In genomic region chr2:158174495-158174894, GRCh38 we compare ENCODE assay signal across 26 cellular contexts.
"Had no signal": no experiment of that assay in that cellular context is flagged by ENCODE, and none has a peak within 500 bp of the region (broad histone marks: within the 10 kb centered on the region; RNA-seq: fewer than 3 reads in every experiment).

No MANE protein-coding gene starts in this region.

- H3K9ac ChIP-seq: KMS-11, SK-N-SH had no signal

- H3K4me3 ChIP-seq: adrenal gland, SJCRH30 had no signal

- H3K4me2 ChIP-seq: KMS-11, SK-N-SH had no signal

- H3K36me3 Mint-ChIP-seq: activated naive CD8-positive, alpha-beta T cell treated with anti-CD3 and anti-CD28 coated beads, Interleukin-2, amount 10 ng/mL, durations not matched to agents 7 days and 5 days had no signal

- H3K4me1 ChIP-seq: adrenal gland, SJCRH30 had no signal

- H3K4me1 Mint-ChIP-seq: activated naive CD8-positive, alpha-beta T cell treated with anti-CD3 and anti-CD28 coated beads, Interleukin-2, amount 10 ng/mL, durations not matched to agents 7 days and 5 days had no signal

- H3K27me3 ChIP-seq: adrenal gland, SJCRH30 had no signal

- H3K9me3 Mint-ChIP-seq: activated CD8-positive, alpha-beta T cell treated with anti-CD3 and anti-CD28 coated beads for 36 hours; activated naive CD8-positive, alpha-beta T cell treated with anti-CD3 and anti-CD28 coated beads, Interleukin-2, amount 10 ng/mL, durations not matched to agents 7 days and 5 days; activated T-cell treated with anti-CD3 and anti-CD28 coated beads, Interleukin-2, amount 50 U/mL, for 72 hours had no signal

- H3K9me3 ChIP-seq: adrenal gland, SJCRH30, SK-N-SH had no signal

- H3K36me3 ChIP-seq: adrenal gland, SJCRH30, WERI-Rb-1 had no signal

- H3K27ac Mint-ChIP-seq: activated CD8-positive, alpha-beta T cell treated with anti-CD3 and anti-CD28 coated beads for 36 hours; activated naive CD8-positive, alpha-beta T cell treated with anti-CD3 and anti-CD28 coated beads, Interleukin-2, amount 10 ng/mL, durations not matched to agents 7 days and 5 days; activated T-cell treated with anti-CD3 and anti-CD28 coated beads, Interleukin-2, amount 50 U/mL, for 72 hours had no signal

- H3K4me3 Mint-ChIP-seq: activated CD8-positive, alpha-beta T cell treated with anti-CD3 and anti-CD28 coated beads for 36 hours; activated naive CD8-positive, alpha-beta T cell treated with anti-CD3 and anti-CD28 coated beads, Interleukin-2, amount 10 ng/mL, durations not matched to agents 7 days and 5 days; activated T-cell treated with anti-CD3 and anti-CD28 coated beads, Interleukin-2, amount 50 U/mL, for 72 hours had no signal

- DNase-seq: activated CD4-positive, alpha-beta T cell treated with anti-CD3 and anti-CD28 coated beads for 4 hours; activated CD8-positive, alpha-beta memory T cell treated with anti-CD3 and anti-CD28 coated beads, Interleukin-2, amount 50 U/mL, for 4 hours; activated CD8-positive, alpha-beta T cell treated with anti-CD3 and anti-CD28 coated beads for 36 hours; activated naive CD4-positive, alpha-beta T cell treated with anti-CD3 and anti-CD28 coated beads, Interleukin-2, amount 50 U/mL, for 16 hours; activated naive CD8-positive, alpha-beta T cell treated with anti-CD3 and anti-CD28 coated beads, Interleukin-2, amount 10 ng/mL, durations not matched to agents 7 days and 5 days; activated T-cell treated with anti-CD3 and anti-CD28 coated beads, Interleukin-2, amount 50 U/mL, for 72 hours; adrenal gland; anterior cingulate cortex; NCI-H1048; NCI-H146; NCI-H1930; NCI-H2171; NCI-H2227 treated with DMSO at 0.1 percent for 48 hours; NCI-H446 treated with DMSO at 0.1 percent for 48 hours; NCI-H526; NCI-H82; NK-92 treated with Interleukin-12 subunit alpha and Interleukin-12 subunit beta, amount 100 ng/mL, for 24 hours; OCI-M1; RPMI8226; SJCRH30; SK-N-SH; WERI-Rb-1 had no signal

- ATAC-seq: activated CD4-positive, CD25-positive, alpha-beta regulatory T cell treated with anti-CD3 and anti-CD28 coated beads, Interleukin-2, amount 50 U/mL, for 24 hours; activated CD8-positive, alpha-beta T cell treated with anti-CD3 and anti-CD28 coated beads for 36 hours; Panc1; Right ventricle myocardium inferior had no signal

- H3K27ac ChIP-seq: adrenal gland, KMS-11, SJCRH30, WERI-Rb-1 had no signal
